ENCODE assay signal across 10 cellular contexts in genomic region chr18:13435596-13436333, GRCh38.
DNase-seq lines count a peak whose midpoint lies in the region; ATAC-seq and TF ChIP-seq lines count a peak whose summit lies in the region.
"Had no signal": no experiment of that assay in that cellular context is flagged by ENCODE, and none has a peak within 500 bp of the region (broad histone marks: within the 10 kb centered on the region; RNA-seq: fewer than 3 reads in every experiment).

No MANE protein-coding gene starts in this region.

- no peak overlapping the region for H3K9ac ChIP-seq in trophoblast cell (ENCODE audit: low read length)
- no peak overlapping the region for H3K9ac ChIP-seq in Karpas-422 (ENCODE audit: low read length)

- H3K4me1 ChIP-seq in CD8-positive, alpha-beta T cell (ENCODE audit: insufficient read depth, low read length): peaks cover 39% of the 10 kb centered on the region
- H3K4me1 ChIP-seq in breast epithelium (peaks cover 0 to 4% of the 10 kb centered on the region in 2 donors), trophoblast cell (ENCODE audit: control insufficient read depth in 1 of 2, insufficient read depth in 2 of 2, low read length in 2 of 2) (peaks cover 0 to 3% of the 10 kb centered on the region in 2 experiments), transverse colon (no peaks in the 10 kb centered on the region), Karpas-422 (ENCODE audit: low read length) (peaks cover 9% of the 10 kb centered on the region)

- H2BK5ac ChIP-seq in trophoblast cell (ENCODE audit: low read depth, low read length, poor library complexity): no peak overlapping the region

- no peaks in the 10 kb centered on the region for H3K27me3 ChIP-seq in CD8-positive, alpha-beta T cell (ENCODE audit: insufficient read depth, low read length)
- H3K27me3 ChIP-seq in breast epithelium (no peaks in the 10 kb centered on the region), trophoblast cell (ENCODE audit: insufficient read depth, low read length) (no peaks in the 10 kb centered on the region), transverse colon (no peaks in the 10 kb centered on the region), Karpas-422 (ENCODE audit: low read length) (no peaks in the 10 kb centered on the region)

- peaks cover 43% of the 10 kb centered on the region for H3K4me1 Mint-ChIP-seq in CD8-positive, alpha-beta T cell (ENCODE audit: low read depth)

- no peak overlapping the region for H4K12ac ChIP-seq in trophoblast cell (ENCODE audit: low read depth, low read length)

- no peak overlapping the region for H2BK12ac ChIP-seq in trophoblast cell (ENCODE audit: low read length)

- H3K27me3 Mint-ChIP-seq in CD8-positive, alpha-beta T cell (ENCODE audit: low read depth): no peaks in the 10 kb centered on the region

- no peak overlapping the region for H3K27ac ChIP-seq in CD8-positive, alpha-beta T cell (ENCODE audit: low read depth, low read length)
- H3K27ac ChIP-seq in breast epithelium: peak overlapping the region; percentile 67 to 81
- no peak overlapping the region for H3K27ac ChIP-seq in trophoblast cell (ENCODE audit: low read depth, low read length)
- peak overlapping the region in 1 of 4 donors; percentile 20 for H3K27ac ChIP-seq in transverse colon
- H3K27ac ChIP-seq in Karpas-422 (ENCODE audit: low read length): no peak overlapping the region

- no peaks in the 10 kb centered on the region for H3K9me3 ChIP-seq in CD8-positive, alpha-beta T cell (ENCODE audit: low read length)
- H3K9me3 ChIP-seq in breast epithelium (no peaks in the 10 kb centered on the region), trophoblast cell (ENCODE audit: insufficient read depth, low read depth, low read length) (peaks cover 1% of the 10 kb centered on the region), transverse colon (no peaks in the 10 kb centered on the region), Karpas-422 (ENCODE audit: low read length) (no peaks in the 10 kb centered on the region)

- no peak for TF ChIP-seq EP300 in transverse colon (IDR thresholded peaks at IDR 0.05; ENCODE audit: low read depth)

- no peaks in the 10 kb centered on the region for H3K79me2 ChIP-seq in trophoblast cell (ENCODE audit: control insufficient read depth, insufficient read depth, low read length, poor library complexity)
- no peaks in the 10 kb centered on the region for H3K79me2 ChIP-seq in Karpas-422 (ENCODE audit: low read length)

- H2AFZ ChIP-seq in trophoblast cell (ENCODE audit: insufficient read depth, low read length, poor library complexity) (no peak overlapping the region), Karpas-422 (ENCODE audit: low read length) (no peak overlapping the region)

- DNase-seq in CD8-positive, alpha-beta T cell: no peak
- DNase-seq in NCI-H226: peak; percentile 53
- no peak for DNase-seq in breast epithelium (ENCODE audit: low spot score in 2 of 2)
- peak; percentile 49 to 69 for DNase-seq in trophoblast cell
- DNase-seq in transverse colon: no peak
- no peak for DNase-seq in SK-N-DZ (ENCODE audit: low spot score)
- DNase-seq in GM20000 (ENCODE audit: low spot score): no peak
- no peak for DNase-seq in Karpas-422
- DNase-seq: effector CD8-positive, alpha-beta T cell; NCI-H748 treated with DMSO at 0.1 percent for 48 hours had no signal

- no peak overlapping the region for H3K23ac ChIP-seq in trophoblast cell (ENCODE audit: low read length)

- H4K20me1 ChIP-seq in Karpas-422 (ENCODE audit: insufficient read depth, low read depth, low read length): no peaks in the 10 kb centered on the region

- no peaks in the 10 kb centered on the region for H3K79me1 ChIP-seq in trophoblast cell (ENCODE audit: low read length)

- in situ Hi-C loops in transverse colon (cut with MboI; ENCODE audit: low pct_ligation_motif_present in 1 of 4, low pct_unique_long_range_greater_than_20kb in 1 of 4, low sequenced_read_pairs in 3 of 4): loop anchor here in 1 of 4 donors (25.0 kb wide), 1 partner anchor 102 kb away; no protein-coding TSS in a partner anchor

- no peak overlapping the region for H3K4me3 Mint-ChIP-seq in CD8-positive, alpha-beta T cell

- WGBS in trophoblast cell (ENCODE audit: extremely low coverage, insufficient coverage, insufficient read length): no CpG with 5 or more reads among the region's 7 CpGs
- WGBS in transverse colon (ENCODE audit: low coverage in 1 of 2), 2 donors: 82 to 89% methylated on average over 5 to 7 of the region's 7 CpGs

- H3K9me2 ChIP-seq in Karpas-422 (replicated peaks; ENCODE audit: insufficient read depth, low read length): no peaks in the 10 kb centered on the region

- no peak for TF ChIP-seq POLR2A in breast epithelium (IDR thresholded peaks at IDR 0.05)
- no peak for TF ChIP-seq POLR2A in transverse colon (IDR thresholded peaks at IDR 0.05)

- no peak overlapping the region for H3K4me2 ChIP-seq in trophoblast cell (ENCODE audit: low read length)
- no peak overlapping the region for H3K4me2 ChIP-seq in Karpas-422 (ENCODE audit: low read depth, low read length, poor library complexity, severe bottlenecking)

- H3K9me3 Mint-ChIP-seq in CD8-positive, alpha-beta T cell: no peaks in the 10 kb centered on the region

- intact Hi-C loops in CD8-positive, alpha-beta T cell (cut with DNase I, micrococcal nuclease): loop anchor here (1.0 to 5.0 kb wide), 2 partner anchors 53 to 219 kb away; no protein-coding TSS in a partner anchor
- intact Hi-C loops in breast epithelium (cut with DNase I; ENCODE audit: low total_unique reads) (no loop called here), transverse colon (cut with DNase I; ENCODE audit: low total_unique reads) (no loop called here)

- no peak overlapping the region for H2BK120ac ChIP-seq in trophoblast cell (ENCODE audit: insufficient read depth, low read length, poor library complexity)

- H3K18ac ChIP-seq in trophoblast cell (ENCODE audit: low read length): no peak overlapping the region

- no peaks in the 10 kb centered on the region for H3K36me3 ChIP-seq in CD8-positive, alpha-beta T cell (ENCODE audit: insufficient read depth, low read length)
- H3K36me3 ChIP-seq in breast epithelium (no peaks in the 10 kb centered on the region), trophoblast cell (ENCODE audit: control insufficient read depth in 1 of 2, insufficient read depth in 2 of 2, low read length in 2 of 2) (no peaks in the 10 kb centered on the region), transverse colon (no peaks in the 10 kb centered on the region), Karpas-422 (ENCODE audit: insufficient read depth, low read length) (no peaks in the 10 kb centered on the region)

- TF ChIP-seq CTCF in CD8-positive, alpha-beta T cell (IDR thresholded peaks at IDR 0.05): no peak
- TF ChIP-seq CTCF in breast epithelium (IDR thresholded peaks at IDR 0.05): no peak
- TF ChIP-seq CTCF in transverse colon (IDR thresholded peaks at IDR 0.05): no peak
- TF ChIP-seq CTCF in GM20000 (IDR thresholded peaks at IDR 0.05; ENCODE audit: extremely low read depth, missing control alignments): no peak

- no peak for ATAC-seq in CD8-positive, alpha-beta T cell

- H3K4me3 ChIP-seq in CD8-positive, alpha-beta T cell (ENCODE audit: low read depth, low read length): no peak overlapping the region
- H3K4me3 ChIP-seq in breast epithelium (no peak overlapping the region), trophoblast cell (ENCODE audit: low read depth, low read length) (no peak overlapping the region), transverse colon (no peak overlapping the region), Karpas-422 (ENCODE audit: low read length) (no peak overlapping the region)

- CTCF ChIA-PET in CD8-positive, alpha-beta T cell (lab: Charles Lee): interaction anchor here (1.4 kb wide), 1 partner anchor 8 kb away, joined by 4 read pairs; no protein-coding TSS in a partner anchor

- no peak overlapping the region for H4K91ac ChIP-seq in trophoblast cell (ENCODE audit: low read depth, low read length)

- no peaks in the 10 kb centered on the region for H3K36me3 Mint-ChIP-seq in CD8-positive, alpha-beta T cell

- H2AK5ac ChIP-seq in trophoblast cell (ENCODE audit: low read length): no peak overlapping the region

- POLR2A ChIA-PET in CD8-positive, alpha-beta T cell (lab: Charles Lee): no interaction called here

- no peak overlapping the region for H4K8ac ChIP-seq in trophoblast cell (ENCODE audit: low read depth, low read length)

- H3K4ac ChIP-seq in trophoblast cell (ENCODE audit: low read depth, low read length): no peak overlapping the region

- no peak overlapping the region for H3K14ac ChIP-seq in trophoblast cell (ENCODE audit: low read length)

- H3K27ac Mint-ChIP-seq in CD8-positive, alpha-beta T cell: peak overlapping the region; percentile 67

Comparison
In these comparisons a context has a peak if more than half of its experiments do, and no peak if none do; other contexts are left out.
1. DNase-seq: peak in NCI-H226 (single experiment) and trophoblast cell (2 of 2); none in CD8-positive, alpha-beta T cell (0 of 7), breast epithelium (0 of 2), transverse colon (single experiment), SK-N-DZ (single experiment), GM20000 (single experiment) and Karpas-422 (single experiment).
2. H3K27ac ChIP-seq: peak in breast epithelium (2 of 2); none in CD8-positive, alpha-beta T cell (single experiment), trophoblast cell (single experiment) and Karpas-422 (single experiment).
3. intact Hi-C loops: an anchor here in CD8-positive, alpha-beta T cell (1.0 to 5.0 kb wide); none called in breast epithelium and transverse colon.